Comparison of ENCODE assay signal across 15 cellular contexts in the genomic region with DNA sequence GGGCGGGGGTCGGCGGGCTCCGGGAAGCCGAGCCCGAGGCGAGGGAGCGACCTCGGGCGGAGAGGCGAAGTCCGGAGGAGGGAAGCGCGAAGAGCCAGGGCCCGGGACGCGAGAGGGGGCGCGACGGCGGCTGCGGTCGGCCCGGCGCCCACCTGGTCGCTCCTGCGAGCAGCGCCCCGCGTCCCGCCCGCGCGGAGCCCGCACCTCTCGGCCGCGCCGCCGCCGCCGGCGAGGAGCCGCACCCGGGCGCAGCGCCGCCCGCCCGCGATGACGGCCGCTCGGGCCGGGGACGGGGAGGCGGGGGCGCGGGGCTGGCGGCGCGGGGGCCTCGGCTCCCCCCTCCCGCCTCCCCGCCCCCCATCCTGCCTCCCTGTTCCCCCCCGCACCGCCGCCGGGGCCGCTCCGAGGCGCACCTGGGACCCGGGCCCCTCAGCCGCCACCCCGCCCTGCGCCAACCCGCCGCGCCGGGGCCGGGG. TPM values are rescaled to one million over a fixed set of nuclear protein-coding genes. Genes with fewer than 3 reads are reported as not detected.
DNase-seq lines count a peak whose midpoint lies in the region; ATAC-seq, FAIRE-seq and TF ChIP-seq lines count a peak whose summit lies in the region.
"Had no signal": no experiment of that assay in that cellular context is flagged by ENCODE, and none has a peak within 500 bp of the region (broad histone marks: within the 10 kb centered on the region; RNA-seq: fewer than 3 reads in every experiment).

No MANE protein-coding gene starts in this region.

- H2BK20ac ChIP-seq in H9 (ENCODE audit: low read depth, low read length, poor library complexity, severe bottlenecking) (no peak overlapping the region), H1 (ENCODE audit: low read length) (no peak overlapping the region)

- H3K79me1 ChIP-seq in H9 (ENCODE audit: insufficient read depth, low read depth, low read length, poor library complexity, severe bottlenecking) (no peaks in the 10 kb centered on the region), H1 (ENCODE audit: low read depth, low read length) (no peaks in the 10 kb centered on the region), neuronal stem cell (ENCODE audit: low read depth, low read length) (no peaks in the 10 kb centered on the region)

- no CpG with 5 or more reads among the region's 81 CpGs for WGBS in H9 (ENCODE audit: extremely low coverage, insufficient read length, low lambda C conversion rate)
- WGBS in H1 (ENCODE audit: extremely low coverage in 1 of 2, insufficient coverage in 1 of 2, insufficient read length in 1 of 2, insufficient replicate concordance in 2 of 2, low coverage in 1 of 2, low lambda C conversion rate in 2 of 2, missing lambda C conversion rate in 1 of 2), 2 experiments = no CpG with 5 or more reads among the region's 81 CpGs
- WGBS in neuronal stem cell (ENCODE audit: extremely low coverage in 2 of 2, insufficient read length in 2 of 2, insufficient replicate concordance in 1 of 2), 2 donors = no CpG with 5 or more reads among the region's 81 CpGs

- no peak overlapping the region for H2BK15ac ChIP-seq in H9 (ENCODE audit: low read depth, low read length)
- H2BK15ac ChIP-seq in H1 (ENCODE audit: low read length) = no peak overlapping the region
- H2BK15ac ChIP-seq in neuronal stem cell (ENCODE audit: low read length) = peak overlapping the region; percentile 98

- peaks cover 53% of the 10 kb centered on the region for H3K27me3 ChIP-seq in A673 (replicated peaks; ENCODE audit: insufficient read depth, low read depth, low read length, poor library complexity)
- H3K27me3 ChIP-seq in H9 (ENCODE audit: insufficient read depth, low read length) = peaks cover 33% of the 10 kb centered on the region
- peaks cover 39 to 61% (median 55%) of the 10 kb centered on the region in 4 experiments for H3K27me3 ChIP-seq in H1 (replicated peaks in 1 of 4; ENCODE audit: control insufficient read depth in 3 of 4, extremely low read depth in 1 of 4, insufficient read depth in 3 of 4, low read length in 3 of 4)
- peaks cover 28 to 82% (median 47%) of the 10 kb centered on the region in 3 experiments for H3K27me3 ChIP-seq in neuronal stem cell (ENCODE audit: control insufficient read depth in 3 of 3, insufficient read depth in 3 of 3, low read depth in 1 of 3, low read length in 3 of 3)

- H3K9me3 Mint-ChIP-seq in H9 = peaks cover 0 to 8% of the 10 kb centered on the region in 2 experiments; a peak in 3 of 5 replicates

- H3K4me2 ChIP-seq in H9 (ENCODE audit: insufficient read depth, insufficient read length, low read length) (peak overlapping the region; percentile 30), H1 (ENCODE audit: insufficient read depth in 1 of 2, low read depth in 2 of 2, low read length in 2 of 2) (peak overlapping the region; percentile 55 to 77), neuronal stem cell (ENCODE audit: insufficient read depth, low read length, poor library complexity, severe bottlenecking) (peak overlapping the region; percentile 86)

- no peak for TF ChIP-seq POLR2A in H1 (IDR thresholded peaks at IDR 0.05; ENCODE audit: control extremely low read depth in 1 of 2, low read depth in 2 of 2, low read length in 2 of 2)

- no peak for ATAC-seq in HG03378 (IDR thresholded peaks at IDR 0.05; ENCODE audit: unreplicated experiment)
- ATAC-seq in GM19351 (IDR thresholded peaks at IDR 0.05; ENCODE audit: unreplicated experiment) = no peak

- H4K8ac ChIP-seq in H9 (replicated peaks; ENCODE audit: insufficient read length, low read depth, low read length) = no peak overlapping the region
- no peak overlapping the region; the same call in 1 of the 2 replicates for H4K8ac ChIP-seq in H1 (ENCODE audit: extremely low read depth, insufficient read depth, low read length)
- no peak overlapping the region for H4K8ac ChIP-seq in neuronal stem cell (ENCODE audit: low read depth, low read length)

- no peak overlapping the region for H3K56ac ChIP-seq in H9 (ENCODE audit: insufficient read length, low read depth, low read length)
- H3K56ac ChIP-seq in H1 (replicated peaks; ENCODE audit: insufficient read length, low read depth, low read length) = no peak overlapping the region

- no peak overlapping the region for H3K27ac Mint-ChIP-seq in H9

- DNase-seq in A673 (ENCODE audit: low spot score) = no peak
- DNase-seq in H9 = no peak
- DNase-seq in H1 (ENCODE audit: low read depth in 1 of 2, low spot score in 2 of 2) = no peak
- no peak for DNase-seq in neuronal stem cell (ENCODE audit: low spot score)
- no peak for DNase-seq in central memory CD4-positive, alpha-beta T cell
- no peak for DNase-seq in NCI-H2107 (lab: John Stamatoyannopoulos, UW)
- DNase-seq: activated naive CD4-positive, alpha-beta T cell treated with anti-CD3 and anti-CD28 coated beads, Interleukin-2, amount 50 U/mL, for 16 hours; C1 segment of cervical spinal cord; erythroblast; midbrain; NCI-H1694 treated with DMSO at 0.1 percent for 48 hours had no signal

- no peak for TF ChIP-seq RAD21 in H1 (IDR thresholded peaks at IDR 0.05 in 1 of 2, conservative IDR thresholded peaks at IDR 0.05 in 1 of 2; ENCODE audit: low read depth in 2 of 2, low read length in 2 of 2)

- peaks cover 0 to 2% (median 0%) of the 10 kb centered on the region in 3 experiments; a peak in 1 of 7 replicates for H3K36me3 Mint-ChIP-seq in H9 (ENCODE audit: insufficient read depth in 1 of 3, low read depth in 3 of 3)

- FAIRE-seq in H1 (lab: Jason Lieb, UNC) = no peak

- H4K5ac ChIP-seq in H9 (ENCODE audit: insufficient read length, low read depth, low read length) (no peak overlapping the region), H1 (ENCODE audit: insufficient read length, low read depth, low read length) (no peak overlapping the region)

- H2BK120ac ChIP-seq in H9 (ENCODE audit: low read depth, low read length, poor library complexity, severe bottlenecking) = no peak overlapping the region
- H2BK120ac ChIP-seq in H1 (replicated peaks; ENCODE audit: low read depth, low read length) = no peak overlapping the region
- H2BK120ac ChIP-seq in neuronal stem cell (ENCODE audit: low read depth, low read length) = peak overlapping the region; percentile 9

- no peak for TF ChIP-seq CTCF in A673 (conservative IDR thresholded peaks at IDR 0.05; ENCODE audit: low read depth, low read length)
- TF ChIP-seq CTCF in H9 (conservative IDR thresholded peaks at IDR 0.05) = no peak
- no peak for TF ChIP-seq CTCF in H1 (IDR thresholded peaks at IDR 0.05; ENCODE audit: control extremely low read depth in 1 of 3, insufficient read depth in 1 of 3, low read depth in 1 of 3, low read length in 3 of 3)

- POLR2A ChIA-PET in A673 (lab: Charles Lee; ENCODE audit: low non-redundant PET) = no interaction called here
- POLR2A ChIA-PET in H1 (lab: Charles Lee; ENCODE audit: partially characterized antibody) = interaction anchor here (0.6 to 2.0 kb wide), 7 partner anchors 10 to 219 kb away, joined by 3 to 6 read pairs (median 3); no protein-coding TSS in a partner anchor

- H3K9me3 ChIP-seq in A673 (ENCODE audit: low read depth, low read length, poor library complexity, severe bottlenecking) = no peaks in the 10 kb centered on the region
- H3K9me3 ChIP-seq in H9 (ENCODE audit: control insufficient read depth, low read depth, low read length) = no peaks in the 10 kb centered on the region
- no peaks in the 10 kb centered on the region; a peak in 1 of 4 replicates for H3K9me3 ChIP-seq in H1 (ENCODE audit: insufficient read depth in 2 of 2, low read depth in 1 of 2, low read length in 1 of 2)
- H3K9me3 ChIP-seq in neuronal stem cell (replicated peaks in 1 of 2; ENCODE audit: control insufficient read depth in 2 of 2, insufficient read depth in 1 of 2, low read depth in 1 of 2, low read length in 2 of 2) = peaks cover 0 to 4% of the 10 kb centered on the region in 2 donors

- H4K91ac ChIP-seq in H9 (ENCODE audit: insufficient read length, low read depth, low read length) (no peak overlapping the region), H1 (replicated peaks; ENCODE audit: insufficient read length, low read length) (no peak overlapping the region), neuronal stem cell (ENCODE audit: low read depth, low read length, poor library complexity) (no peak overlapping the region)

- H2BK5ac ChIP-seq in H9 (ENCODE audit: insufficient read length, low read length) = no peak overlapping the region
- H2BK5ac ChIP-seq in H1 (ENCODE audit: low read depth, low read length) = no peak overlapping the region
- H2BK5ac ChIP-seq in neuronal stem cell (ENCODE audit: low read length) = no peak overlapping the region

- H3T11ph ChIP-seq in H9 (ENCODE audit: low read length) = no peak overlapping the region

- H3K36me3 ChIP-seq in A673 (ENCODE audit: insufficient read depth, low read length, poor library complexity, severe bottlenecking) (no peaks in the 10 kb centered on the region), H1 (ENCODE audit: control insufficient read depth in 2 of 4, insufficient read depth in 4 of 4, low read length in 3 of 4) (peaks cover 0 to 8% (median 0%) of the 10 kb centered on the region in 4 experiments; a peak in 1 of 8 replicates), neuronal stem cell (replicated peaks in 1 of 2; ENCODE audit: control insufficient read depth in 2 of 2, insufficient read depth in 2 of 2, low read length in 2 of 2) (no peaks in the 10 kb centered on the region)

- H3K14ac ChIP-seq in H9 (ENCODE audit: insufficient read depth, low read length) = no peak overlapping the region
- H3K14ac ChIP-seq in H1 (ENCODE audit: insufficient read length) = no peak overlapping the region
- H3K14ac ChIP-seq in neuronal stem cell (ENCODE audit: low read length) = no peak overlapping the region

- intact Hi-C loops in A673 (cut with micrococcal nuclease; ENCODE audit: unreplicated experiment) = no loop called here

- H3K4me1 ChIP-seq in A673 (ENCODE audit: insufficient read depth, low read length, poor library complexity, severe bottlenecking) (peaks cover 9% of the 10 kb centered on the region), H9 (ENCODE audit: insufficient read depth, low read length) (peaks cover 4% of the 10 kb centered on the region; the same call in 1 of the 2 replicates), H1 (replicated peaks in 1 of 4; ENCODE audit: control insufficient read depth in 3 of 4, insufficient read depth in 4 of 4, low read length in 3 of 4) (peaks cover 0 to 17% (median 12%) of the 10 kb centered on the region in 4 experiments; a peak in 6 of 7 replicates), neuronal stem cell (ENCODE audit: control insufficient read depth in 2 of 2, insufficient read depth in 1 of 2, low read depth in 1 of 2, low read length in 2 of 2) (peaks cover 0 to 6% of the 10 kb centered on the region in 2 donors)

- peak overlapping the region in 1 of 2 experiments; percentile 58; a peak in 1 of 5 replicates for H3K4me3 Mint-ChIP-seq in H9

- H3K79me2 ChIP-seq in H9 (ENCODE audit: insufficient read depth, low read length) (no peaks in the 10 kb centered on the region), H1 (ENCODE audit: control insufficient read depth in 1 of 2, insufficient read depth in 2 of 2, low read length in 2 of 2) (no peaks in the 10 kb centered on the region)

- H4K20me1 ChIP-seq in H9 (ENCODE audit: control insufficient read depth, insufficient read depth, insufficient read length) (no peaks in the 10 kb centered on the region), H1 (replicated peaks in 1 of 2; ENCODE audit: control insufficient read depth in 1 of 2, insufficient read depth in 2 of 2, low read length in 2 of 2) (peaks cover 0 to 2% of the 10 kb centered on the region in 2 experiments)

- H3K18ac ChIP-seq in H9 (ENCODE audit: insufficient read length, low read depth, low read length) = no peak overlapping the region
- H3K18ac ChIP-seq in H1 (ENCODE audit: extremely low read depth, low read length) = no peak overlapping the region
- peak overlapping the region; percentile 90 for H3K18ac ChIP-seq in neuronal stem cell (ENCODE audit: low read length)

- H3K27ac ChIP-seq in A673 (ENCODE audit: low read depth, low read length, poor library complexity, severe bottlenecking) = no peak overlapping the region
- no peak overlapping the region for H3K27ac ChIP-seq in H9 (ENCODE audit: insufficient read length, low read depth, low read length)
- no peak overlapping the region for H3K27ac ChIP-seq in H1 (ENCODE audit: low read depth, low read length)
- H3K27ac ChIP-seq in neuronal stem cell (replicated peaks; ENCODE audit: low read length) = no peak overlapping the region

- H2AK5ac ChIP-seq in H9 (ENCODE audit: insufficient read length, low read length) = no peak overlapping the region
- H2AK5ac ChIP-seq in H1 (ENCODE audit: low read depth, low read length) = no peak overlapping the region
- no peak overlapping the region for H2AK5ac ChIP-seq in neuronal stem cell (ENCODE audit: low read depth, low read length)

- H3K9ac ChIP-seq in H9 (ENCODE audit: extremely low read depth, insufficient read length, low read length) (no peak overlapping the region), H1 (replicated peaks in 1 of 4; ENCODE audit: extremely low read depth in 1 of 4, low read depth in 3 of 4, low read length in 3 of 4) (no peak overlapping the region), neuronal stem cell (ENCODE audit: low read depth, low read length, poor library complexity) (no peak overlapping the region)

- H3K23ac ChIP-seq in H9 (ENCODE audit: insufficient read length, low read depth, low read length) (no peak overlapping the region), H1 (ENCODE audit: insufficient read length) (no peak overlapping the region), neuronal stem cell (ENCODE audit: low read depth, low read length, poor library complexity) (peak overlapping the region; percentile 73)

- H2BK12ac ChIP-seq in H9 (ENCODE audit: insufficient read length, low read depth, low read length) (no peak overlapping the region), H1 (ENCODE audit: low read depth, low read length) (no peak overlapping the region), neuronal stem cell (ENCODE audit: low read length) (no peak overlapping the region)

- H3K4me1 Mint-ChIP-seq in H9 = peaks cover 6 to 32% of the 10 kb centered on the region in 2 experiments

- CTCF ChIA-PET in A673 (lab: Charles Lee) = no interaction called here
- CTCF ChIA-PET in H1 (lab: Charles Lee; ENCODE audit: partially characterized antibody) = interaction anchor here (0.8 to 2.0 kb wide), 7 partner anchors 8 to 29 kb away, joined by 6 to 12 read pairs (median 10); no protein-coding TSS in a partner anchor

- no peak for TF ChIP-seq EP300 in H1 (IDR thresholded peaks at IDR 0.05; ENCODE audit: borderline replicate concordance in 1 of 2, low read depth in 2 of 2, low read length in 2 of 2)

- H3K4me3 ChIP-seq in A673 (ENCODE audit: low read depth, low read length, poor library complexity, severe bottlenecking) = peak overlapping the region; percentile 27
- H3K4me3 ChIP-seq in H1 (ENCODE audit: extremely low read depth in 1 of 4, insufficient read depth in 2 of 4, low read depth in 3 of 4, low read length in 4 of 4) = peak overlapping the region in 3 of 4 experiments; percentile 19 to 61 (median 26); a peak in 5 of 8 replicates
- H3K4me3 ChIP-seq in neuronal stem cell (ENCODE audit: low read length in 2 of 2) = peak overlapping the region in 1 of 2 donors; percentile 69

- peaks cover 6% of the 10 kb centered on the region for H3K23me2 ChIP-seq in H9 (ENCODE audit: insufficient read length, low read depth, low read length, poor library complexity, severe bottlenecking)
- H3K23me2 ChIP-seq in H1 (ENCODE audit: low read depth, low read length) = peaks cover 7% of the 10 kb centered on the region; the same call in 1 of the 2 replicates

- H2AFZ ChIP-seq in H9 (ENCODE audit: low read length) (no peak overlapping the region), H1 (ENCODE audit: low read length) (no peak overlapping the region), neuronal stem cell (ENCODE audit: low read length) (peak overlapping the region; percentile 80)

- H3K27me3 Mint-ChIP-seq in H9 (ENCODE audit: low read depth) = peaks cover 62% of the 10 kb centered on the region

- H3K4ac ChIP-seq in H9 (ENCODE audit: low read depth, low read length) = no peak overlapping the region
- H3K4ac ChIP-seq in H1 (replicated peaks; ENCODE audit: insufficient read length, low read depth, low read length) = no peak overlapping the region
- H3K4ac ChIP-seq in neuronal stem cell (ENCODE audit: low read length) = no peak overlapping the region

- no TSS peak for BruUV-seq in A673 (replicated peaks; lab: Mats Ljungman, UMichigan)

RNA-seq across cellular contexts. Expression of gene NR5A1, which starts 2.6 kb away (rescaled TPM):
- total RNA-seq in A673 (2021) (not detected in 2 replicates), H9 (2021) (0.37 and 0.46 TPM in 2 replicates)
- total RNA-seq in H1 (2021; fragmentation: NEBNext Ultra II Directional; extraction: Animal tissue kit (Norgen Biotek cat#: 25700)) = 0.42 and 0.58 TPM in 2 replicates
- polyA plus RNA-seq in H1 (2011; rRNA removed) = 0.29 and 0.74 TPM in 2 replicates
- polyA plus RNA-seq in H1 (2011; cell fraction: cytosol; rRNA removed) = 0.34 TPM
- polyA plus RNA-seq in H1 (2011; cell fraction: nucleus; rRNA removed) = 0.37 TPM
- 0.27 to 0.74 TPM (median 0.45 TPM) in 3 of 4 replicates, not detected in the other for polyA plus RNA-seq in H1 (2012, experiment 1 of 2)
- polyA plus RNA-seq in H1 (2012, experiment 2 of 2) = 0.16 TPM
- polyA plus RNA-seq in H1 (2013, experiment 1 of 2) = 0.22 TPM
- 0.17 TPM for polyA plus RNA-seq in H1 (2013, experiment 2 of 2)
- polyA minus RNA-seq in H1 (2011; rRNA and poly(A)+ RNA removed) = 0.47 and 0.90 TPM in 2 replicates
- polyA minus RNA-seq in H1 (2011; cell fraction: cytosol; rRNA and poly(A)+ RNA removed) = not detected
- 0.30 TPM for polyA minus RNA-seq in H1 (2011; cell fraction: nucleus; rRNA and poly(A)+ RNA removed)
- polyA plus RNA-seq in neuronal stem cell (2013, experiment 1 of 2) = 0.33 TPM
- 0.30 TPM for polyA plus RNA-seq in neuronal stem cell (2013, experiment 2 of 2)
- total RNA-seq: LHCN-M2 had no signal

RNA-seq across cellular contexts. Expression of gene ADGRD2, which starts 54.3 kb away (rescaled TPM):
- total RNA-seq in A673 (2021) (not detected in 2 replicates), H9 (2021) (1.2 and 1.5 TPM in 2 replicates)
- total RNA-seq in H1 (2021; fragmentation: NEBNext Ultra II Directional; extraction: Animal tissue kit (Norgen Biotek cat#: 25700)) = 1.1 and 1.4 TPM in 2 replicates
- 0.41 and 1.2 TPM in 2 replicates for polyA plus RNA-seq in H1 (2011; rRNA removed)
- polyA plus RNA-seq in H1 (2011; cell fraction: cytosol; rRNA removed) = 0.97 TPM
- polyA plus RNA-seq in H1 (2011; cell fraction: nucleus; rRNA removed) = 6.4 TPM
- 0.18 to 1.4 TPM (median 0.68 TPM) in 4 replicates for polyA plus RNA-seq in H1 (2012, experiment 1 of 2)
- 0.13 TPM for polyA plus RNA-seq in H1 (2012, experiment 2 of 2)
- 0.36 TPM for polyA plus RNA-seq in H1 (2013, experiment 1 of 2)
- polyA plus RNA-seq in H1 (2013, experiment 2 of 2) = 0.42 TPM
- polyA minus RNA-seq in H1 (2011; rRNA and poly(A)+ RNA removed) = 0.32 and 2.0 TPM in 2 replicates
- 2.3 TPM for polyA minus RNA-seq in H1 (2011; cell fraction: cytosol; rRNA and poly(A)+ RNA removed)
- polyA minus RNA-seq in H1 (2011; cell fraction: nucleus; rRNA and poly(A)+ RNA removed) = 4.8 TPM
- polyA plus RNA-seq in neuronal stem cell (2013, experiment 1 of 2) = 0.54 TPM
- 0.58 TPM for polyA plus RNA-seq in neuronal stem cell (2013, experiment 2 of 2)
- total RNA-seq: LHCN-M2, posterior vena cava had no signal

Comparison
In these comparisons a context has a peak if more than half of its experiments do, and no peak if none do; other contexts are left out.
1. H3K4me2 ChIP-seq: peak in every context shown above with its lines; median percentile 86 in neuronal stem cell; 66 in H1; 30 in H9.